Comparison of ENCODE assay signal across 9 cellular contexts in genomic region chr7:47720141-47720906, GRCh38.
DNase-seq lines count a peak whose midpoint lies in the region; ATAC-seq, FAIRE-seq and TF ChIP-seq lines count a peak whose summit lies in the region.
"Had no signal": no experiment of that assay in that cellular context is flagged by ENCODE, and none has a peak within 500 bp of the region (broad histone marks: within the 10 kb centered on the region; RNA-seq: fewer than 3 reads in every experiment).

No MANE protein-coding gene starts in this region.

- H3F3A ChIP-seq in OCI-LY1 (ENCODE audit: insufficient read depth, low read length), result peaks cover 6% of the 10 kb centered on the region

- ATAC-seq in GM21619 (IDR thresholded peaks at IDR 0.05; ENCODE audit: unreplicated experiment) (peak; percentile 69), HepG2 (no peak)
- ATAC-seq: activated T-helper 17 cell treated with anti-CD3 and anti-CD28 coated beads, Interleukin-2, amount 50 U/mL, for 72 hours had no signal

- H3K9me2 ChIP-seq in OCI-LY1 (ENCODE audit: low read depth, low read length), result no peaks in the 10 kb centered on the region

- no peaks in the 10 kb centered on the region for H3K9me3 ChIP-seq in OCI-LY1 (ENCODE audit: low read length)
- H3K9me3 ChIP-seq in HepG2 (ENCODE audit: low read length), result no peaks in the 10 kb centered on the region
- H3K9me3 ChIP-seq in tibial artery, result no peaks in the 10 kb centered on the region

- H4K20me1 ChIP-seq in OCI-LY1 (ENCODE audit: insufficient read depth, low read length) (no peaks in the 10 kb centered on the region), HepG2 (ENCODE audit: insufficient read depth, low read length) (no peaks in the 10 kb centered on the region)

- H3K36me3 ChIP-seq in OCI-LY1 (ENCODE audit: insufficient read depth, low read length), result no peaks in the 10 kb centered on the region
- H3K36me3 ChIP-seq in HepG2 (replicated peaks in 1 of 2; ENCODE audit: control insufficient read depth in 1 of 2, insufficient read depth in 2 of 2, low read length in 2 of 2), result no peaks in the 10 kb centered on the region
- H3K36me3 ChIP-seq in H7 (replicated peaks; ENCODE audit: control insufficient read depth, insufficient read depth, low read length), result no peaks in the 10 kb centered on the region
- no peaks in the 10 kb centered on the region for H3K36me3 ChIP-seq in tibial artery

- intact Hi-C loops in HepG2 (cut with micrococcal nuclease; ENCODE audit: unreplicated experiment), result no loop called here
- intact Hi-C loops in activated CD4-positive, alpha-beta memory T cell treated with anti-CD3 and anti-CD28 coated beads for 36 hours (cut with micrococcal nuclease), result no loop called here
- intact Hi-C loops in tibial artery (cut with DNase I; ENCODE audit: low total_unique reads), result no loop called here

- H3K9ac ChIP-seq in OCI-LY1 (ENCODE audit: low read length), result peak overlapping the region; percentile 12; the same call in 1 of the 2 replicates
- no peak overlapping the region for H3K9ac ChIP-seq in HepG2 (ENCODE audit: insufficient read depth, low read depth, low read length)

- no peaks in the 10 kb centered on the region for H3K36me3 Mint-ChIP-seq in activated CD4-positive, alpha-beta memory T cell treated with anti-CD3 and anti-CD28 coated beads for 36 hours

- 82% methylated on average over 11 of the region's 12 CpGs for whole genome bisulfite sequencing in HepG2 (ENCODE audit: low lambda C conversion rate)

- H3K4me3 ChIP-seq in OCI-LY1 (ENCODE audit: low read depth, low read length, poor library complexity, severe bottlenecking), result no peak overlapping the region
- no peak overlapping the region for H3K4me3 ChIP-seq in HepG2 (replicated peaks in 1 of 3; ENCODE audit: insufficient read depth in 1 of 3, low read depth in 2 of 3, low read length in 3 of 3)
- no peak overlapping the region for H3K4me3 ChIP-seq in H7 (ENCODE audit: insufficient read depth, low read depth, low read length)
- no peak overlapping the region for H3K4me3 ChIP-seq in tibial artery

- H3K4me1 ChIP-seq in OCI-LY1 (ENCODE audit: insufficient read depth, low read length, severe bottlenecking), result peaks cover 64% of the 10 kb centered on the region
- H3K4me1 ChIP-seq in HepG2 (ENCODE audit: insufficient read depth, low read length), result peaks cover 76% of the 10 kb centered on the region
- H3K4me1 ChIP-seq in tibial artery, result no peaks in the 10 kb centered on the region

- H3K27ac Mint-ChIP-seq in activated CD4-positive, alpha-beta memory T cell treated with anti-CD3 and anti-CD28 coated beads for 36 hours, result no peak overlapping the region
- H3K27ac Mint-ChIP-seq: activated T-helper 17 cell treated with anti-CD3 and anti-CD28 coated beads, Interleukin-2, amount 50 U/mL, for 72 hours had no signal

- H3K4me2 ChIP-seq in OCI-LY1 (ENCODE audit: low read length) (peak overlapping the region; percentile 25; the same call in 1 of the 2 replicates), HepG2 (ENCODE audit: low read depth, low read length) (no peak overlapping the region)

- TF ChIP-seq CTCF in OCI-LY1 (IDR thresholded peaks at IDR 0.05; ENCODE audit: low read length), result no peak
- TF ChIP-seq CTCF in HepG2 (CRISPR knock-in tag; IDR thresholded peaks at IDR 0.05), result no peak
- TF ChIP-seq CTCF in tibial artery (IDR thresholded peaks at IDR 0.05), result no peak

- FAIRE-seq in HepG2 (lab: Jason Lieb, UNC), result no peak

- peak overlapping the region; percentile 66 for H3K27ac ChIP-seq in OCI-LY1 (ENCODE audit: low read depth, low read length, poor library complexity, severe bottlenecking)
- no peak overlapping the region for H3K27ac ChIP-seq in HepG2 (ENCODE audit: extremely low read length, insufficient read depth, low read length)
- no peak overlapping the region for H3K27ac ChIP-seq in tibial artery

- H3K4me1 Mint-ChIP-seq in activated CD4-positive, alpha-beta memory T cell treated with anti-CD3 and anti-CD28 coated beads for 36 hours (ENCODE audit: low read depth), result no peaks in the 10 kb centered on the region
- H3K4me1 Mint-ChIP-seq: activated T-helper 17 cell treated with anti-CD3 and anti-CD28 coated beads, Interleukin-2, amount 50 U/mL, for 72 hours had no signal

- H2AFZ ChIP-seq in OCI-LY1 (ENCODE audit: low read length) (peak overlapping the region; percentile 1; the same call in 1 of the 2 replicates), HepG2 (ENCODE audit: low read length) (no peak overlapping the region)

- TF ChIP-seq POLR2A in HepG2 (IDR thresholded peaks at IDR 0.05; ENCODE audit: insufficient read depth in 1 of 2, low read depth in 2 of 2, low read length in 2 of 2), result no peak

- CTCF ChIA-PET in HepG2 (lab: Yijun Ruan, JAX; ENCODE audit: low intra/inter-chr PET ratio, low total read pairs), result no interaction called here
- CTCF ChIA-PET in activated CD4-positive, alpha-beta memory T cell treated with anti-CD3 and anti-CD28 coated beads for 36 hours (lab: Charles Lee), result no interaction called here

- BruUV-seq in HepG2 (replicated peaks; lab: Mats Ljungman, UMichigan), result no TSS peak

- in situ Hi-C loops in HepG2 (cut with HindIII; ENCODE audit: extremely low pct_ligation_motif_present, low pct_unique_long_range_greater_than_20kb), result no loop called here

- TF ChIP-seq EP300 in HepG2 (IDR thresholded peaks at IDR 0.05; ENCODE audit: low read depth in 2 of 2, low read length in 2 of 2), result no peak
- no peak for TF ChIP-seq EP300 in HepG2 (CRISPR knock-in tag; IDR thresholded peaks at IDR 0.05; ENCODE audit: borderline replicate concordance)

- TF ChIP-seq RAD21 in HepG2 (CRISPR knock-in tag; IDR thresholded peaks at IDR 0.05), result no peak

- no peaks in the 10 kb centered on the region for H3K27me3 ChIP-seq in OCI-LY1 (ENCODE audit: insufficient read depth, low read length)
- H3K27me3 ChIP-seq in HepG2 (ENCODE audit: control insufficient read depth in 1 of 2, insufficient read depth in 2 of 2, low read length in 2 of 2), result no peaks in the 10 kb centered on the region
- H3K27me3 ChIP-seq in H7 (ENCODE audit: control insufficient read depth, insufficient read depth, low read length), result no peaks in the 10 kb centered on the region
- no peaks in the 10 kb centered on the region for H3K27me3 ChIP-seq in tibial artery

- no peaks in the 10 kb centered on the region for H3K27me3 Mint-ChIP-seq in activated CD4-positive, alpha-beta memory T cell treated with anti-CD3 and anti-CD28 coated beads for 36 hours
- H3K27me3 Mint-ChIP-seq: activated T-helper 17 cell treated with anti-CD3 and anti-CD28 coated beads, Interleukin-2, amount 50 U/mL, for 72 hours had no signal

- H3K9me3 Mint-ChIP-seq in activated CD4-positive, alpha-beta memory T cell treated with anti-CD3 and anti-CD28 coated beads for 36 hours, result no peaks in the 10 kb centered on the region
- H3K9me3 Mint-ChIP-seq: activated T-helper 17 cell treated with anti-CD3 and anti-CD28 coated beads, Interleukin-2, amount 50 U/mL, for 72 hours had no signal

- DNase-seq in Daoy (ENCODE audit: low read depth), result peak; percentile 32
- DNase-seq in HepG2 (ENCODE audit: low spot score), result no peak
- no peak for DNase-seq in central memory CD4-positive, alpha-beta T cell
- no peak for DNase-seq in activated CD4-positive, alpha-beta memory T cell treated with anti-CD3 and anti-CD28 coated beads for 36 hours
- no peak for DNase-seq in H7
- DNase-seq in tibial artery, result no peak

- POLR2A ChIA-PET in HepG2 (lab: Yijun Ruan, JAX), result no interaction called here
- POLR2A ChIA-PET in activated CD4-positive, alpha-beta memory T cell treated with anti-CD3 and anti-CD28 coated beads for 36 hours (lab: Charles Lee), result no interaction called here

- no peaks in the 10 kb centered on the region for H3K79me2 ChIP-seq in OCI-LY1 (ENCODE audit: insufficient read depth, low read length)
- no peaks in the 10 kb centered on the region for H3K79me2 ChIP-seq in HepG2 (ENCODE audit: insufficient read depth, low read length)

- H3K4me3 Mint-ChIP-seq in activated CD4-positive, alpha-beta memory T cell treated with anti-CD3 and anti-CD28 coated beads for 36 hours, result no peak overlapping the region
- H3K4me3 Mint-ChIP-seq: activated T-helper 17 cell treated with anti-CD3 and anti-CD28 coated beads, Interleukin-2, amount 50 U/mL, for 72 hours had no signal

TF ChIP-seq in HepG2, 621 proteins besides CTCF, POLR2A, EP300 and RAD21 (continues in another document):
- no peak for TF ChIP-seq ZKSCAN5 (CRISPR knock-in tag; IDR thresholded peaks at IDR 0.05)
- no peak for TF ChIP-seq POLR2AphosphoS2 (IDR thresholded peaks at IDR 0.05; ENCODE audit: low read depth, low read length)
- no peak for TF ChIP-seq HES4 (CRISPR knock-in tag; IDR thresholded peaks at IDR 0.05; ENCODE audit: borderline replicate concordance)
- TF ChIP-seq SIN3B (IDR thresholded peaks at IDR 0.05; ENCODE audit: low read length), result no peak
- 0 out of 2 replicates have a peak, but pooled peaks have one; percentile 47 for TF ChIP-seq THAP7 (CRISPR knock-in tag; IDR thresholded peaks at IDR 0.05)
- TF ChIP-seq NFATC3 (CRISPR knock-in tag; IDR thresholded peaks at IDR 0.05), result no peak
